In genomic region chr5:1063661-1064382, GRCh38 we compare ENCODE assay signal across 1 cellular context.
TF ChIP-seq lines count a peak whose summit lies in the region.

No MANE protein-coding gene starts in this region.

TF ChIP-seq in K562, 482 proteins besides CTCF, POLR2A, EP300 and RAD21 (continued from another document):
- TF ChIP-seq, protein P1, sequence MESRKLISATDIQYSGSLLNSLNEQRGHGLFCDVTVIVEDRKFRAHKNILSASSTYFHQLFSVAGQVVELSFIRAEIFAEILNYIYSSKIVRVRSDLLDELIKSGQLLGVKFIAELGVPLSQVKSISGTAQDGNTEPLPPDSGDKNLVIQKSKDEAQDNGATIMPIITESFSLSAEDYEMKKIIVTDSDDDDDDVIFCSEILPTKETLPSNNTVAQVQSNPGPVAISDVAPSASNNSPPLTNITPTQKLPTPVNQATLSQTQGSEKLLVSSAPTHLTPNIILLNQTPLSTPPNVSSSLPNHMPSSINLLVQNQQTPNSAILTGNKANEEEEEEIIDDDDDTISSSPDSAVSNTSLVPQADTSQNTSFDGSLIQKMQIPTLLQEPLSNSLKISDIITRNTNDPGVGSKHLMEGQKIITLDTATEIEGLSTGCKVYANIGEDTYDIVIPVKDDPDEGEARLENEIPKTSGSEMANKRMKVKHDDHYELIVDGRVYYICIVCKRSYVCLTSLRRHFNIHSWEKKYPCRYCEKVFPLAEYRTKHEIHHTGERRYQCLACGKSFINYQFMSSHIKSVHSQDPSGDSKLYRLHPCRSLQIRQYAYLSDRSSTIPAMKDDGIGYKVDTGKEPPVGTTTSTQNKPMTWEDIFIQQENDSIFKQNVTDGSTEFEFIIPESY (CRISPR knock-in tag; IDR thresholded peaks at IDR 0.05): peak; percentile 62; the same call in 1 of the 2 replicates
- TF ChIP-seq, protein P2, sequence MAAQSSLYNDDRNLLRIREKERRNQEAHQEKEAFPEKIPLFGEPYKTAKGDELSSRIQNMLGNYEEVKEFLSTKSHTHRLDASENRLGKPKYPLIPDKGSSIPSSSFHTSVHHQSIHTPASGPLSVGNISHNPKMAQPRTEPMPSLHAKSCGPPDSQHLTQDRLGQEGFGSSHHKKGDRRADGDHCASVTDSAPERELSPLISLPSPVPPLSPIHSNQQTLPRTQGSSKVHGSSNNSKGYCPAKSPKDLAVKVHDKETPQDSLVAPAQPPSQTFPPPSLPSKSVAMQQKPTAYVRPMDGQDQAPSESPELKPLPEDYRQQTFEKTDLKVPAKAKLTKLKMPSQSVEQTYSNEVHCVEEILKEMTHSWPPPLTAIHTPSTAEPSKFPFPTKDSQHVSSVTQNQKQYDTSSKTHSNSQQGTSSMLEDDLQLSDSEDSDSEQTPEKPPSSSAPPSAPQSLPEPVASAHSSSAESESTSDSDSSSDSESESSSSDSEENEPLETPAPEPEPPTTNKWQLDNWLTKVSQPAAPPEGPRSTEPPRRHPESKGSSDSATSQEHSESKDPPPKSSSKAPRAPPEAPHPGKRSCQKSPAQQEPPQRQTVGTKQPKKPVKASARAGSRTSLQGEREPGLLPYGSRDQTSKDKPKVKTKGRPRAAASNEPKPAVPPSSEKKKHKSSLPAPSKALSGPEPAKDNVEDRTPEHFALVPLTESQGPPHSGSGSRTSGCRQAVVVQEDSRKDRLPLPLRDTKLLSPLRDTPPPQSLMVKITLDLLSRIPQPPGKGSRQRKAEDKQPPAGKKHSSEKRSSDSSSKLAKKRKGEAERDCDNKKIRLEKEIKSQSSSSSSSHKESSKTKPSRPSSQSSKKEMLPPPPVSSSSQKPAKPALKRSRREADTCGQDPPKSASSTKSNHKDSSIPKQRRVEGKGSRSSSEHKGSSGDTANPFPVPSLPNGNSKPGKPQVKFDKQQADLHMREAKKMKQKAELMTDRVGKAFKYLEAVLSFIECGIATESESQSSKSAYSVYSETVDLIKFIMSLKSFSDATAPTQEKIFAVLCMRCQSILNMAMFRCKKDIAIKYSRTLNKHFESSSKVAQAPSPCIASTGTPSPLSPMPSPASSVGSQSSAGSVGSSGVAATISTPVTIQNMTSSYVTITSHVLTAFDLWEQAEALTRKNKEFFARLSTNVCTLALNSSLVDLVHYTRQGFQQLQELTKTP (IDR thresholded peaks at IDR 0.05; ENCODE audit: low read depth in 1 of 2, partially characterized antibody in 2 of 2): no peak
- TF ChIP-seq, protein P3, sequence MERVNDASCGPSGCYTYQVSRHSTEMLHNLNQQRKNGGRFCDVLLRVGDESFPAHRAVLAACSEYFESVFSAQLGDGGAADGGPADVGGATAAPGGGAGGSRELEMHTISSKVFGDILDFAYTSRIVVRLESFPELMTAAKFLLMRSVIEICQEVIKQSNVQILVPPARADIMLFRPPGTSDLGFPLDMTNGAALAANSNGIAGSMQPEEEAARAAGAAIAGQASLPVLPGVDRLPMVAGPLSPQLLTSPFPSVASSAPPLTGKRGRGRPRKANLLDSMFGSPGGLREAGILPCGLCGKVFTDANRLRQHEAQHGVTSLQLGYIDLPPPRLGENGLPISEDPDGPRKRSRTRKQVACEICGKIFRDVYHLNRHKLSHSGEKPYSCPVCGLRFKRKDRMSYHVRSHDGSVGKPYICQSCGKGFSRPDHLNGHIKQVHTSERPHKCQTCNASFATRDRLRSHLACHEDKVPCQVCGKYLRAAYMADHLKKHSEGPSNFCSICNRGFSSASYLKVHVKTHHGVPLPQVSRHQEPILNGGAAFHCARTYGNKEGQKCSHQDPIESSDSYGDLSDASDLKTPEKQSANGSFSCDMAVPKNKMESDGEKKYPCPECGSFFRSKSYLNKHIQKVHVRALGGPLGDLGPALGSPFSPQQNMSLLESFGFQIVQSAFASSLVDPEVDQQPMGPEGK (CRISPR knock-in tag; IDR thresholded peaks at IDR 0.05; ENCODE audit: borderline replicate concordance): no peak
TF ChIP-seq in K562: peak in this region for 1.
